28 cellular contexts compared by ENCODE assay signal in genomic region chr17:42991471-42991870, GRCh38. TPM values are rescaled to one million over a fixed set of nuclear protein-coding genes. Genes with fewer than 3 reads are reported as not detected.
"Had no signal": no experiment of that assay in that cellular context is flagged by ENCODE, and none has a peak within 500 bp of the region (broad histone marks: within the 10 kb centered on the region; RNA-seq: fewer than 3 reads in every experiment).

No MANE protein-coding gene starts in this region.

- H3K27me3 Mint-ChIP-seq: activated CD4-positive, alpha-beta memory T cell treated with anti-CD3 and anti-CD28 coated beads, Interleukin-2, amount 10 ng/mL, durations not matched to agents 7 days and 5 days; activated CD4-positive, alpha-beta T cell treated with anti-CD3 and anti-CD28 coated beads, Interleukin-2, amount 10 ng/mL, durations not matched to agents 24 days and 14 days; activated CD8-positive, alpha-beta memory T cell treated with anti-CD3 and anti-CD28 coated beads, Interleukin-2, amount 10 ng/mL, durations not matched to agents 7 days and 5 days; dendritic cell treated with granulocyte-macrophage colony-stimulating factor and Interleukin-4, amounts not matched to agents 40 ng/mL and 50 ng/mL, for 4 days; naive thymus-derived CD4-positive, alpha-beta T cell; stimulated activated naive CD8-positive, alpha-beta T cell treated with anti-CD3 and anti-CD28 coated beads, Interleukin-15, Interleukin-2, amounts not matched to agents 100 ng/mL and 50 ng/mL, for 24 hours; T-helper 17 cell; type B pancreatic cell had no signal

- H3K9me3 Mint-ChIP-seq: activated CD4-positive, alpha-beta memory T cell treated with anti-CD3 and anti-CD28 coated beads, Interleukin-2, amount 10 ng/mL, durations not matched to agents 7 days and 5 days; activated CD4-positive, alpha-beta T cell treated with anti-CD3 and anti-CD28 coated beads, Interleukin-2, amount 10 ng/mL, durations not matched to agents 24 days and 14 days; activated naive CD4-positive, alpha-beta T cell treated with anti-CD3 and anti-CD28 coated beads, Interleukin-2, amount 50 U/mL, for 72 hours; activated T-helper 2 cell treated with anti-CD3 and anti-CD28 coated beads, Interferon-gamma antibody, Interleukin-2, Interleukin-4, amounts not matched to agents 10 μg/mL and 5 μg/mL and 100 μg/mL, durations not matched to agents 14 hours and 24 hours and 36 hours; dendritic cell treated with granulocyte-macrophage colony-stimulating factor and Interleukin-4, amounts not matched to agents 40 ng/mL and 50 ng/mL, for 4 days; endodermal cell; naive thymus-derived CD4-positive, alpha-beta T cell; stimulated activated naive CD8-positive, alpha-beta T cell treated with anti-CD3 and anti-CD28 coated beads, Interleukin-15, Interleukin-2, amounts not matched to agents 100 ng/mL and 50 ng/mL, for 24 hours; type B pancreatic cell had no signal

- H3K4me2 ChIP-seq: hepatocyte had no signal

- H3K4me3 Mint-ChIP-seq: activated CD4-positive, alpha-beta memory T cell treated with anti-CD3 and anti-CD28 coated beads, Interleukin-2, amount 10 ng/mL, durations not matched to agents 7 days and 5 days; activated CD4-positive, alpha-beta T cell treated with anti-CD3 and anti-CD28 coated beads, Interleukin-2, amount 10 ng/mL, durations not matched to agents 24 days and 14 days; activated CD8-positive, alpha-beta memory T cell treated with anti-CD3 and anti-CD28 coated beads, Interleukin-2, amount 10 ng/mL, durations not matched to agents 7 days and 5 days; dendritic cell treated with granulocyte-macrophage colony-stimulating factor and Interleukin-4, amounts not matched to agents 40 ng/mL and 50 ng/mL, for 4 days; endodermal cell; naive thymus-derived CD4-positive, alpha-beta T cell; stimulated activated naive CD8-positive, alpha-beta T cell treated with anti-CD3 and anti-CD28 coated beads, Interleukin-15, Interleukin-2, amounts not matched to agents 100 ng/mL and 50 ng/mL, for 24 hours; T-helper 17 cell; type B pancreatic cell had no signal

- H3K9me3 ChIP-seq: breast epithelium, gastroesophageal sphincter, uterus had no signal

- H3K4me1 Mint-ChIP-seq: activated CD4-positive, alpha-beta memory T cell treated with anti-CD3 and anti-CD28 coated beads, Interleukin-2, amount 10 ng/mL, durations not matched to agents 7 days and 5 days; activated CD4-positive, alpha-beta T cell treated with anti-CD3 and anti-CD28 coated beads, Interleukin-2, amount 10 ng/mL, durations not matched to agents 24 days and 14 days; activated CD8-positive, alpha-beta memory T cell treated with anti-CD3 and anti-CD28 coated beads, Interleukin-2, amount 10 ng/mL, durations not matched to agents 7 days and 5 days; endodermal cell; T-helper 17 cell had no signal

- DNase-seq: activated CD4-positive, alpha-beta memory T cell treated with anti-CD3 and anti-CD28 coated beads, Interleukin-2, amount 10 ng/mL, durations not matched to agents 7 days and 5 days; activated CD4-positive, alpha-beta T cell treated with anti-CD3 and anti-CD28 coated beads, Interleukin-2, amount 10 ng/mL, durations not matched to agents 24 days and 14 days; activated CD4-positive, CD25-positive, alpha-beta regulatory T cell treated with anti-CD3 and anti-CD28 coated beads, Interleukin-2, amount 50 U/mL, for 72 hours; activated CD8-positive, alpha-beta memory T cell treated with anti-CD3 and anti-CD28 coated beads, Interleukin-2, amount 10 ng/mL, durations not matched to agents 7 days and 5 days; activated T-cell treated with anti-CD3 and anti-CD28 coated beads, Interleukin-2, amount 50 U/mL, for 48 hours; central memory CD4-positive, alpha-beta T cell; endodermal cell; islet precursor cell; left colon; midbrain; naive thymus-derived CD4-positive, alpha-beta T cell; nucleus accumbens; right cardiac atrium; stimulated activated CD4-positive, alpha-beta T cell treated with anti-CD3 and anti-CD28 coated beads, Interleukin-2, amount 100 ng/mL, for 48 hours; T-helper 17 cell; T1000; uterus had no signal

- H3K27ac Mint-ChIP-seq: activated CD4-positive, alpha-beta memory T cell treated with anti-CD3 and anti-CD28 coated beads, Interleukin-2, amount 10 ng/mL, durations not matched to agents 7 days and 5 days; activated CD4-positive, alpha-beta T cell treated with anti-CD3 and anti-CD28 coated beads, Interleukin-2, amount 10 ng/mL, durations not matched to agents 24 days and 14 days; activated CD8-positive, alpha-beta memory T cell treated with anti-CD3 and anti-CD28 coated beads, Interleukin-2, amount 10 ng/mL, durations not matched to agents 7 days and 5 days; activated T-helper 2 cell treated with anti-CD3 and anti-CD28 coated beads, Interferon-gamma antibody, Interleukin-2, Interleukin-4, amounts not matched to agents 10 μg/mL and 5 μg/mL and 100 μg/mL, durations not matched to agents 14 hours and 24 hours and 36 hours; dendritic cell treated with granulocyte-macrophage colony-stimulating factor and Interleukin-4, amounts not matched to agents 40 ng/mL and 50 ng/mL, for 4 days; endodermal cell; naive thymus-derived CD4-positive, alpha-beta T cell; stimulated activated naive CD8-positive, alpha-beta T cell treated with anti-CD3 and anti-CD28 coated beads, Interleukin-15, Interleukin-2, amounts not matched to agents 100 ng/mL and 50 ng/mL, for 24 hours; T-helper 17 cell; type B pancreatic cell had no signal

- H3K36me3 ChIP-seq: breast epithelium, uterus had no signal

- ATAC-seq: activated CD8-positive, alpha-beta memory T cell treated with anti-CD3 and anti-CD28 coated beads, Interleukin-2, amount 10 ng/mL, durations not matched to agents 7 days and 5 days; activated naive CD4-positive, alpha-beta T cell treated with anti-CD3 and anti-CD28 coated beads, Interleukin-2, amount 50 U/mL, for 72 hours; gastroesophageal sphincter; left colon; naive thymus-derived CD4-positive, alpha-beta T cell; T-helper 17 cell had no signal

- H3K4me1 ChIP-seq: breast epithelium, gastroesophageal sphincter, parathyroid adenoma, uterus had no signal

- H3K27me3 ChIP-seq: breast epithelium, gastroesophageal sphincter, hepatocyte, uterus had no signal

- H3K4me3 ChIP-seq: breast epithelium, gastroesophageal sphincter, hepatocyte, uterus had no signal

- H2AFZ ChIP-seq: hepatocyte, parathyroid adenoma had no signal

- H3K9ac ChIP-seq: parathyroid adenoma had no signal

- H3K27ac ChIP-seq: gastroesophageal sphincter, hepatocyte, parathyroid adenoma, uterus had no signal

RNA-seq across cellular contexts. Expression of gene PTGES3L, which starts 11.6 kb away (rescaled TPM):
- total RNA-seq: subcutaneous adipose tissue had no signal
- polyA plus RNA-seq: naive thymus-derived CD4-positive, alpha-beta T cell had no signal

RNA-seq across cellular contexts. Expression of gene IFI35, which starts 15.1 kb away (rescaled TPM):
- polyA plus RNA-seq: neural cell had no signal
